8 cellular contexts compared by ENCODE assay signal in the genomic region with DNA sequence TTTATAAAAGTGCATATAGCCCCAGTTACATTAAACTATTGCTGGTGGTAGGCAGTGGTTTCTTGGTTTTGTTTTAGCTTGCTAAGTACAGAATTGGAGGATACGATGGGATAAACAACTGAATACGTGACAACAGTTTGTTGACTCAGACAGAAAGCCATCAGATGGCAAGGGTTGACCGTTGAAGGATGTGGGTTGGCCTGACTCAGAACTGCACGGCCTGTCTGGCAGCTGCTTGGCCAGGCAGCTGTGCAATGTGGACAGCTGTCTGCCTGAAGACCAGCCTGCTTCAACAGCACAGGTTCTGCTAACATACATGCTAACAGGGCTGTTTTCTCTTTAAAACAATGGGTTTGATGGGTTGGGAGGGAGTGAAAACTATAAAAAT.
DNase-seq lines count a peak whose midpoint lies in the region; ATAC-seq and TF ChIP-seq lines count a peak whose summit lies in the region.

No MANE protein-coding gene starts in this region.

- ATAC-seq in GM18870 (IDR thresholded peaks at IDR 0.05; ENCODE audit: unreplicated experiment) (peak; percentile 97), HG02885 (IDR thresholded peaks at IDR 0.05; ENCODE audit: poor library complexity, unreplicated experiment) (peak; percentile 99)

- H3K36me3 ChIP-seq in BLaER1 treated with 17β-estradiol and CSF1 and Interleukin-3, amounts not matched to agents 10 nM and 100 nM, result no peaks in the 10 kb centered on the region
- H3K36me3 ChIP-seq in WERI-Rb-1, result no peaks in the 10 kb centered on the region

- peak overlapping the region in 10 of 11 experiments; percentile 12 to 72 (median 56); a peak in 19 of 22 replicates for H3K9ac ChIP-seq in BLaER1 treated with 17β-estradiol and CSF1 and Interleukin-3, amounts not matched to agents 10 nM and 100 nM

- no peaks in the 10 kb centered on the region for H4K20me1 ChIP-seq in BLaER1 treated with 17β-estradiol and CSF1 and Interleukin-3, amounts not matched to agents 10 nM and 100 nM

- no peak for TF ChIP-seq CTCF in WERI-Rb-1 (IDR thresholded peaks at IDR 0.05; ENCODE audit: low read depth, low read length)
- no peak for TF ChIP-seq CTCF in coronary artery (IDR thresholded peaks at IDR 0.05)

- peak overlapping the region; percentile 34 to 90 (median 80); a peak in 20 of 22 replicates for H3K27ac ChIP-seq in BLaER1 treated with 17β-estradiol and CSF1 and Interleukin-3, amounts not matched to agents 10 nM and 100 nM
- no peak overlapping the region for H3K27ac ChIP-seq in WERI-Rb-1
- H3K27ac ChIP-seq in coronary artery, result no peak overlapping the region

- no peak overlapping the region; a peak in 1 of 20 replicates for H3K4me3 ChIP-seq in BLaER1 treated with 17β-estradiol and CSF1 and Interleukin-3, amounts not matched to agents 10 nM and 100 nM
- H3K4me3 ChIP-seq in WERI-Rb-1 (ENCODE audit: low read depth, low read length), result no peak overlapping the region
- no peak overlapping the region for H3K4me3 ChIP-seq in coronary artery

- H3K27me3 ChIP-seq in BLaER1 treated with 17β-estradiol and CSF1 and Interleukin-3, amounts not matched to agents 10 nM and 100 nM, result no peaks in the 10 kb centered on the region
- no peaks in the 10 kb centered on the region for H3K27me3 ChIP-seq in WERI-Rb-1 (ENCODE audit: insufficient read depth, low read depth, severe bottlenecking)

- no peaks in the 10 kb centered on the region for H3K9me3 ChIP-seq in BLaER1 treated with 17β-estradiol and CSF1 and Interleukin-3, amounts not matched to agents 10 nM and 100 nM (replicated peaks in 1 of 11)
- peaks cover 2% of the 10 kb centered on the region for H3K9me3 ChIP-seq in WERI-Rb-1 (ENCODE audit: severe bottlenecking)

- H3K4me2 ChIP-seq in BLaER1 treated with 17β-estradiol and CSF1 and Interleukin-3, amounts not matched to agents 10 nM and 100 nM, result peak overlapping the region; percentile 46 to 78 (median 62)

- H3K4me1 ChIP-seq in BLaER1 treated with 17β-estradiol and CSF1 and Interleukin-3, amounts not matched to agents 10 nM and 100 nM, result peaks cover 16 to 74% (median 62%) of the 10 kb centered on the region in 10 experiments

- DNase-seq in NCI-H748 (lab: John Stamatoyannopoulos, UW; ENCODE audit: unreplicated experiment) (peak; percentile 67), dedifferentiated amniotic fluid mesenchymal stem cell (ENCODE audit: extremely low spot score) (peak; percentile 57), NCI-H1436 (lab: John Stamatoyannopoulos, UW) (no peak), WERI-Rb-1 (no peak), coronary artery (ENCODE audit: low spot score) (no peak)

Comparison
In these comparisons a context has a peak if more than half of its experiments do, and no peak if none do; other contexts are left out.
1. H3K27ac ChIP-seq: peak in BLaER1 treated with 17β-estradiol and CSF1 and Interleukin-3, amounts not matched to agents 10 nM and 100 nM (11 of 11); none in WERI-Rb-1 (single experiment) and coronary artery (0 of 2).
2. DNase-seq: peak in NCI-H748 (single experiment) and dedifferentiated amniotic fluid mesenchymal stem cell (single experiment); none in NCI-H1436 (single experiment), WERI-Rb-1 (single experiment) and coronary artery (single experiment).